11 cellular contexts compared by ENCODE assay signal in genomic region chr17:7019406-7019805, GRCh38. TPM values are rescaled to one million over a fixed set of nuclear protein-coding genes. Genes with fewer than 3 reads are reported as not detected.
DNase-seq lines count a peak whose midpoint lies in the region; ATAC-seq and TF ChIP-seq lines count a peak whose summit lies in the region.
"Had no signal": no experiment of that assay in that cellular context is flagged by ENCODE, and none has a peak within 500 bp of the region (broad histone marks: within the 10 kb centered on the region; RNA-seq: fewer than 3 reads in every experiment).

No MANE protein-coding gene starts in this region.

- no TSS peak for BruUV-seq in MCF 10A (replicated peaks; lab: Mats Ljungman, UMichigan)

- TF ChIP-seq RAD21 in liver (IDR thresholded peaks at IDR 0.05): no peak

- H3K9me3 ChIP-seq in HEK293 (ENCODE audit: control insufficient read depth, insufficient read depth, low read depth, low read length) (no peaks in the 10 kb centered on the region), liver (ENCODE audit: control insufficient read depth in 4 of 4, low read length in 3 of 4) (no peaks in the 10 kb centered on the region)

- H3K4me3 Mint-ChIP-seq in MCF 10A (ENCODE audit: unreplicated experiment): peak overlapping the region; percentile 67
- H3K4me3 Mint-ChIP-seq in stimulated activated memory B cell treated with anti-CD40 and anti-IgM and Interleukin-4, amounts not matched to agents 10 μg/mL and 1 μg/mL and 100 μg/mL, for 72 hours: no peak overlapping the region
- H3K4me3 Mint-ChIP-seq: activated CD4-positive, alpha-beta T cell treated with anti-CD3 and anti-CD28 coated beads for 36 hours had no signal

- ATAC-seq in stimulated activated memory B cell treated with anti-CD40 and anti-IgM and Interleukin-4, amounts not matched to agents 10 μg/mL and 1 μg/mL and 100 μg/mL, for 72 hours: no peak
- no peak for ATAC-seq in GM21825 (IDR thresholded peaks at IDR 0.05; ENCODE audit: unreplicated experiment)
- ATAC-seq: activated CD4-positive, alpha-beta T cell treated with anti-CD3 and anti-CD28 coated beads for 36 hours had no signal

- H3K27ac Mint-ChIP-seq in MCF 10A (ENCODE audit: low read depth, unreplicated experiment): peak overlapping the region; percentile 92
- H3K27ac Mint-ChIP-seq in stimulated activated memory B cell treated with anti-CD40 and anti-IgM and Interleukin-4, amounts not matched to agents 10 μg/mL and 1 μg/mL and 100 μg/mL, for 72 hours: peak overlapping the region; percentile 90
- H3K27ac Mint-ChIP-seq: activated CD4-positive, alpha-beta T cell treated with anti-CD3 and anti-CD28 coated beads for 36 hours had no signal

- POLR2A ChIA-PET in HEK293 (lab: Yijun Ruan, JAX) (no interaction called here), MCF 10A (lab: Yijun Ruan, JAX) (interaction anchor here (0.7 kb wide), 1 partner anchor 16 kb away, joined by 4 read pairs; the partner anchor contains the start of gene SLC16A13)

- WGBS in liver: 38% methylated on average over 11 of the region's 11 CpGs

- H3K27me3 Mint-ChIP-seq in MCF 10A (ENCODE audit: insufficient read depth, unreplicated experiment): no peaks in the 10 kb centered on the region
- H3K27me3 Mint-ChIP-seq in stimulated activated memory B cell treated with anti-CD40 and anti-IgM and Interleukin-4, amounts not matched to agents 10 μg/mL and 1 μg/mL and 100 μg/mL, for 72 hours: no peaks in the 10 kb centered on the region

- H3K4me1 ChIP-seq in HEK293 (ENCODE audit: control insufficient read depth, insufficient read depth, low read length) (peaks cover 6% of the 10 kb centered on the region; the same call in 1 of the 2 replicates), liver (ENCODE audit: control insufficient read depth in 4 of 4, insufficient read depth in 4 of 4, low read length in 3 of 4) (peaks cover 9 to 40% (median 25%) of the 10 kb centered on the region in 4 donors)

- DNase-seq in MCF 10A (ENCODE audit: unreplicated experiment) (no peak), GM10266 (ENCODE audit: extremely low spot score) (no peak)
- DNase-seq in activated CD4-positive, alpha-beta T cell treated with anti-CD3 and anti-CD28 coated beads, Interleukin-2, amount 50 U/mL, for 1 hour: no peak
- no peak for DNase-seq in stimulated activated CD8-positive, alpha-beta memory T cell treated with anti-CD3 and anti-CD28 coated beads, Interleukin-4, amount 100 ng/mL, for 48 hours
- DNase-seq: activated CD4-positive, alpha-beta T cell treated with anti-CD3 and anti-CD28 coated beads for 36 hours; MM.1S; NK-92 treated with Interleukin-12 subunit alpha and Interleukin-12 subunit beta, amount 100 ng/mL, for 24 hours had no signal

- peak overlapping the region; percentile 58 to 68 for H3K9ac ChIP-seq in liver (ENCODE audit: low read depth in 1 of 2, low read length in 2 of 2)

- H3K36me3 ChIP-seq in HEK293 (ENCODE audit: control insufficient read depth in 2 of 2, insufficient read depth in 1 of 2, low read length in 2 of 2): peaks cover 0 to 16% of the 10 kb centered on the region in 2 experiments; a peak in 1 of 3 replicates
- no peaks in the 10 kb centered on the region for H3K36me3 ChIP-seq in liver (ENCODE audit: control insufficient read depth in 4 of 4, insufficient read depth in 3 of 4, low read depth in 1 of 4, low read length in 3 of 4)

- no peaks in the 10 kb centered on the region for H3K9me3 Mint-ChIP-seq in MCF 10A (ENCODE audit: unreplicated experiment)
- no peaks in the 10 kb centered on the region for H3K9me3 Mint-ChIP-seq in stimulated activated memory B cell treated with anti-CD40 and anti-IgM and Interleukin-4, amounts not matched to agents 10 μg/mL and 1 μg/mL and 100 μg/mL, for 72 hours

- intact Hi-C loops in MCF 10A (cut with micrococcal nuclease): no loop called here

- no peak for TF ChIP-seq CTCF in HEK293 (tag by site-specific recombination; IDR thresholded peaks at IDR 0.05)
- no peak for TF ChIP-seq CTCF in MCF 10A (IDR thresholded peaks at IDR 0.05; ENCODE audit: unreplicated experiment)
- no peak for TF ChIP-seq CTCF in liver (IDR thresholded peaks at IDR 0.05; ENCODE audit: low read depth, low read length, missing input control)
- no peak for TF ChIP-seq CTCF in GM10266 (IDR thresholded peaks at IDR 0.05; ENCODE audit: control insufficient read depth, insufficient read depth, low read depth, missing control alignments)

- no peaks in the 10 kb centered on the region for H3K27me3 ChIP-seq in liver (ENCODE audit: control insufficient read depth in 4 of 4, insufficient read depth in 4 of 4, low read length in 3 of 4)

- H3K4me3 ChIP-seq in HEK293 (ENCODE audit: low read depth, low read length) (no peak overlapping the region), liver (ENCODE audit: low read depth in 1 of 3, low read length in 3 of 3) (peak overlapping the region in 2 of 3 donors; percentile 58 to 76)

- CTCF ChIA-PET in HEK293 (lab: Yijun Ruan, JAX): interaction anchor here (0.6 to 2.8 kb wide), 5 partner anchors 15 to 353 kb away, joined by 3 to 21 read pairs (median 4); no protein-coding TSS in a partner anchor
- CTCF ChIA-PET in MCF 10A (lab: Yijun Ruan, JAX): interaction anchor here (0.6 to 5.3 kb wide), 8 partner anchors 8 to 1699 kb away, joined by 3 to 48 read pairs (median 3); no protein-coding TSS in a partner anchor

- H3K27ac ChIP-seq in HEK293 (ENCODE audit: extremely low read depth, low read depth, low read length) (peak overlapping the region; percentile 54; the same call in 1 of the 2 replicates), liver (ENCODE audit: low read depth in 1 of 2, low read length in 2 of 2) (peak overlapping the region; percentile 66 to 75)

- H3K4me1 Mint-ChIP-seq in MCF 10A (ENCODE audit: insufficient read depth, unreplicated experiment): peaks cover 23% of the 10 kb centered on the region
- peaks cover 70% of the 10 kb centered on the region for H3K4me1 Mint-ChIP-seq in stimulated activated memory B cell treated with anti-CD40 and anti-IgM and Interleukin-4, amounts not matched to agents 10 μg/mL and 1 μg/mL and 100 μg/mL, for 72 hours

- H3K36me3 Mint-ChIP-seq in MCF 10A (ENCODE audit: insufficient read depth, unreplicated experiment): peaks cover 10% of the 10 kb centered on the region
- peaks cover 13% of the 10 kb centered on the region for H3K36me3 Mint-ChIP-seq in stimulated activated memory B cell treated with anti-CD40 and anti-IgM and Interleukin-4, amounts not matched to agents 10 μg/mL and 1 μg/mL and 100 μg/mL, for 72 hours

TF ChIP-seq in HEK293, 187 proteins besides CTCF, POLR2A, EP300 and RAD21:
- no peak for TF ChIP-seq ZFP69B (tag by site-specific recombination; IDR thresholded peaks at IDR 0.05)
- TF ChIP-seq, protein P1, sequence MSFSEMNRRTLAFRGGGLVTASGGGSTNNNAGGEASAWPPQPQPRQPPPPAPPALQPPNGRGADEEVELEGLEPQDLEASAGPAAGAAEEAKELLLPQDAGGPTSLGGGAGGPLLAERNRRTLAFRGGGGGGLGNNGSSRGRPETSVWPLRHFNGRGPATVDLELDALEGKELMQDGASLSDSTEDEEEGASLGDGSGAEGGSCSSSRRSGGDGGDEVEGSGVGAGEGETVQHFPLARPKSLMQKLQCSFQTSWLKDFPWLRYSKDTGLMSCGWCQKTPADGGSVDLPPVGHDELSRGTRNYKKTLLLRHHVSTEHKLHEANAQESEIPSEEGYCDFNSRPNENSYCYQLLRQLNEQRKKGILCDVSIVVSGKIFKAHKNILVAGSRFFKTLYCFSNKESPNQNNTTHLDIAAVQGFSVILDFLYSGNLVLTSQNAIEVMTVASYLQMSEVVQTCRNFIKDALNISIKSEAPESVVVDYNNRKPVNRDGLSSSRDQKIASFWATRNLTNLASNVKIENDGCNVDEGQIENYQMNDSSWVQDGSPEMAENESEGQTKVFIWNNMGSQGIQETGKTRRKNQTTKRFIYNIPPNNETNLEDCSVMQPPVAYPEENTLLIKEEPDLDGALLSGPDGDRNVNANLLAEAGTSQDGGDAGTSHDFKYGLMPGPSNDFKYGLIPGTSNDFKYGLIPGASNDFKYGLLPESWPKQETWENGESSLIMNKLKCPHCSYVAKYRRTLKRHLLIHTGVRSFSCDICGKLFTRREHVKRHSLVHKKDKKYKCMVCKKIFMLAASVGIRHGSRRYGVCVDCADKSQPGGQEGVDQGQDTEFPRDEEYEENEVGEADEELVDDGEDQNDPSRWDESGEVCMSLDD (tag by site-specific recombination; IDR thresholded peaks at IDR 0.05): peak; percentile 69; the same call in 1 of the 2 replicates
TF ChIP-seq in HEK293: peak in this region for 1.

TF ChIP-seq in liver, 16 proteins besides CTCF, POLR2A, EP300 and RAD21 (continues in another document):
- TF ChIP-seq SP1 (IDR thresholded peaks at IDR 0.05): no peak
- TF ChIP-seq HNF4G (IDR thresholded peaks at IDR 0.05): no peak
- no peak for TF ChIP-seq RXRA (IDR thresholded peaks at IDR 0.05)
- TF ChIP-seq, protein P2, sequence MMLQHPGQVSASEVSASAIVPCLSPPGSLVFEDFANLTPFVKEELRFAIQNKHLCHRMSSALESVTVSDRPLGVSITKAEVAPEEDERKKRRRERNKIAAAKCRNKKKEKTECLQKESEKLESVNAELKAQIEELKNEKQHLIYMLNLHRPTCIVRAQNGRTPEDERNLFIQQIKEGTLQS (IDR thresholded peaks at IDR 0.05): no peak
- TF ChIP-seq TAF1 (conservative IDR thresholded peaks at IDR 0.05): no peak
- TF ChIP-seq FOXA2 (IDR thresholded peaks at IDR 0.05): no peak
- TF ChIP-seq, protein P3, sequence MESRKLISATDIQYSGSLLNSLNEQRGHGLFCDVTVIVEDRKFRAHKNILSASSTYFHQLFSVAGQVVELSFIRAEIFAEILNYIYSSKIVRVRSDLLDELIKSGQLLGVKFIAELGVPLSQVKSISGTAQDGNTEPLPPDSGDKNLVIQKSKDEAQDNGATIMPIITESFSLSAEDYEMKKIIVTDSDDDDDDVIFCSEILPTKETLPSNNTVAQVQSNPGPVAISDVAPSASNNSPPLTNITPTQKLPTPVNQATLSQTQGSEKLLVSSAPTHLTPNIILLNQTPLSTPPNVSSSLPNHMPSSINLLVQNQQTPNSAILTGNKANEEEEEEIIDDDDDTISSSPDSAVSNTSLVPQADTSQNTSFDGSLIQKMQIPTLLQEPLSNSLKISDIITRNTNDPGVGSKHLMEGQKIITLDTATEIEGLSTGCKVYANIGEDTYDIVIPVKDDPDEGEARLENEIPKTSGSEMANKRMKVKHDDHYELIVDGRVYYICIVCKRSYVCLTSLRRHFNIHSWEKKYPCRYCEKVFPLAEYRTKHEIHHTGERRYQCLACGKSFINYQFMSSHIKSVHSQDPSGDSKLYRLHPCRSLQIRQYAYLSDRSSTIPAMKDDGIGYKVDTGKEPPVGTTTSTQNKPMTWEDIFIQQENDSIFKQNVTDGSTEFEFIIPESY (IDR thresholded peaks at IDR 0.05): no peak

RNA-seq across cellular contexts. Expression of gene BCL6B, which starts 3.4 kb away (rescaled TPM):
- not detected in 2 replicates for total RNA-seq in MCF 10A (2022)
- total RNA-seq in liver: 1 to 10 TPM; 1.1 to 5.7 TPM
- 1 to 10 TPM; 1.7 to 1.8 TPM for polyA plus RNA-seq in liver

RNA-seq across cellular contexts. Expression of gene RNASEK, which starts 7.0 kb away (rescaled TPM):
- total RNA-seq in MCF 10A (2022) (155 and 209 TPM in 2 replicates), liver (10 to 100 TPM; 13.5 to 65.5 TPM)
- polyA plus RNA-seq in liver: 100 to 1,000 TPM; 196 to 384 TPM

RNA-seq across cellular contexts. Expression of gene SLC16A13, which starts 16.4 kb away (rescaled TPM):
- total RNA-seq in MCF 10A (2022) (7.5 and 11.1 TPM in 2 replicates), liver (10 to 100 TPM in 1 of 2 donors, 1 to 10 TPM in 1; 2.3 to 26.6 TPM)
- polyA plus RNA-seq in liver: 10 to 100 TPM; 33.3 to 43.2 TPM

RNA-seq across cellular contexts. Expression of gene ALOX12, which starts 23.6 kb away (rescaled TPM):
- total RNA-seq in MCF 10A (2022) (not detected in 2 replicates), liver (1 to 10 TPM in 1 of 2 donors, not detected in 1; 3.1 TPM)
- under 1 TPM; 0.03 to 0.24 TPM for polyA plus RNA-seq in liver
- total RNA-seq: activated CD4-positive, alpha-beta T cell treated with anti-CD3 and anti-CD28 coated beads for 36 hours had no signal

RNA-seq across cellular contexts. Expression of gene SLC16A11, which starts 24.5 kb away (rescaled TPM):
- total RNA-seq in MCF 10A (2022) (not detected in 2 replicates), liver (1 to 10 TPM; 1.7 to 3.3 TPM)
- polyA plus RNA-seq in liver: 1 to 10 TPM; 3.0 to 8.2 TPM
